17 cellular contexts compared by ENCODE assay signal in the genomic region with DNA sequence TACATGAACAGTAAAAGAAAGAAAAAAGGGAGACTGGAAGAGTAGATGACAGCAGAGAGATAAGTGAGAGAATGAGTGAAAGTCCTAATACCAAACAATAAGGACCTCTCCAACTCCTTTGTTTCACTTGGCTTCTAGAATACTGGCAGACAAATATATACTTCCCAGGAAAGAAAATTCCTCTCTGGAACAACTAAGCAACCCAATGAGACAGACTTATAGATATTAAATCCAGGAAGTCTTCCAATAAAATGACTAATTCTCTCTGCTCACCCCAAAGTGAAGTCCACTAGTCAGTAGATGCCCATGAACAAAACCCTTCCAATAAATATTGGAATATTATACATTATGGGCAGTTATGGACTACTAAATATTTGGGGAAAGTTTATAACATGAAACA.
DNase-seq lines count a peak whose midpoint lies in the region; ATAC-seq, FAIRE-seq and TF ChIP-seq lines count a peak whose summit lies in the region.
"Had no signal": no experiment of that assay in that cellular context is flagged by ENCODE, and none has a peak within 500 bp of the region (broad histone marks: within the 10 kb centered on the region; RNA-seq: fewer than 3 reads in every experiment).

No MANE protein-coding gene starts in this region.

- peak overlapping the region; percentile 3; the same call in 1 of the 3 replicates for H3K4me3 ChIP-seq in A549
- H3K4me3 ChIP-seq in GM23248, result no peak overlapping the region
- H3K4me3 ChIP-seq in astrocyte (ENCODE audit: insufficient read depth, low read depth, low read length), result no peak overlapping the region
- H3K4me3 ChIP-seq: BLaER1 had no signal

- in situ Hi-C loops in GM23248 (cut with MboI), result no loop called here

- peaks cover 12% of the 10 kb centered on the region for H3K36me3 Mint-ChIP-seq in astrocyte (ENCODE audit: low read depth, unreplicated experiment)
- H3K36me3 Mint-ChIP-seq: CD8-positive, alpha-beta T cell had no signal

- no peak overlapping the region for H2AFZ ChIP-seq in GM23248
- H2AFZ ChIP-seq in astrocyte (ENCODE audit: low read depth, low read length), result no peak overlapping the region

- peaks cover 48% of the 10 kb centered on the region for H3K79me2 ChIP-seq in GM23248 (ENCODE audit: insufficient read depth)
- peaks cover 78% of the 10 kb centered on the region for H3K79me2 ChIP-seq in astrocyte (ENCODE audit: insufficient read depth, low read length)

- H3K4me2 ChIP-seq in A549, result peak overlapping the region; percentile 73
- H3K4me2 ChIP-seq in GM23248 (ENCODE audit: unreplicated experiment), result no peak overlapping the region
- H3K4me2 ChIP-seq in astrocyte (ENCODE audit: low read length), result no peak overlapping the region
- H3K4me2 ChIP-seq: BLaER1, SK-N-SH had no signal

- no peaks in the 10 kb centered on the region for H3K9me2 ChIP-seq in GM23248 (ENCODE audit: insufficient read depth)
- H3K9me2 ChIP-seq: SK-N-SH had no signal

- H3K27me3 ChIP-seq in GM23248 (replicated peaks; ENCODE audit: insufficient read depth), result no peaks in the 10 kb centered on the region
- no peaks in the 10 kb centered on the region for H3K27me3 ChIP-seq in astrocyte (ENCODE audit: insufficient read depth, low read length)
- H3K27me3 ChIP-seq: BLaER1 had no signal

- DNase-seq in A549 (ENCODE audit: low read depth in 1 of 2, low spot score in 1 of 2), result no peak
- peak; percentile 51 for DNase-seq in GM23248
- peak; percentile 67 for DNase-seq in astrocyte (ENCODE audit: low read depth)
- DNase-seq in fibroblast of peridontal ligament (ENCODE audit: extremely low read depth), result peak; percentile 57
- no peak for DNase-seq in 8988T
- DNase-seq in SK-N-DZ (ENCODE audit: low spot score), result no peak
- DNase-seq: CD8-positive, alpha-beta T cell; GOT3; NCI-H1105; NCI-H2081 treated with DMSO at 0.1 percent for 48 hours; NK-92 treated with Interleukin-12 subunit alpha and Interleukin-12 subunit beta, amount 100 ng/mL, for 24 hours; SHP77; SK-N-SH had no signal

- peaks cover 4% of the 10 kb centered on the region for H3K4me1 Mint-ChIP-seq in astrocyte (ENCODE audit: low read depth, unreplicated experiment)

- no peak overlapping the region for H3K27ac Mint-ChIP-seq in astrocyte (ENCODE audit: unreplicated experiment)
- H3K27ac Mint-ChIP-seq: CD8-positive, alpha-beta T cell had no signal

- peak overlapping the region; percentile 72 to 74 for H3K27ac ChIP-seq in A549
- H3K27ac ChIP-seq in GM23248, result no peak overlapping the region
- no peak overlapping the region for H3K27ac ChIP-seq in astrocyte (ENCODE audit: low read depth, low read length)
- H3K27ac ChIP-seq: 22Rv1, BLaER1 had no signal

- TF ChIP-seq RAD21 in A549 (conservative IDR thresholded peaks at IDR 0.05 in 1 of 2, IDR thresholded peaks at IDR 0.05 in 1 of 2), result no peak

- FAIRE-seq in A549 (lab: Jason Lieb, UNC), result peak; percentile 61
- FAIRE-seq in astrocyte (lab: Jason Lieb, UNC), result no peak

- TF ChIP-seq CTCF in A549 (IDR thresholded peaks at IDR 0.05) (no peak), astrocyte (IDR thresholded peaks at IDR 0.05; ENCODE audit: insufficient read depth, low read depth, low read length) (no peak)

- no peaks in the 10 kb centered on the region for H3K9me3 Mint-ChIP-seq in astrocyte (ENCODE audit: unreplicated experiment)
- H3K9me3 Mint-ChIP-seq: CD8-positive, alpha-beta T cell had no signal

- CTCF ChIA-PET in A549 (lab: Yijun Ruan, JAX), result interaction anchor here (0.7 to 1.5 kb wide), 2 partner anchors 9 to 104 kb away, joined by 3 to 4 read pairs; no protein-coding TSS in a partner anchor

- H3K9me3 ChIP-seq in A549 (no peaks in the 10 kb centered on the region), GM23248 (ENCODE audit: low read depth) (no peaks in the 10 kb centered on the region), astrocyte (ENCODE audit: insufficient read depth, low read depth, low read length) (no peaks in the 10 kb centered on the region)
- H3K9me3 ChIP-seq: BLaER1, SK-N-SH had no signal

- POLR2A ChIA-PET in A549 (lab: Yijun Ruan, JAX), result no interaction called here

- H3K4me1 ChIP-seq in A549, result peaks cover 74% of the 10 kb centered on the region
- H3K4me1 ChIP-seq in GM23248 (ENCODE audit: insufficient read depth), result peaks cover 1% of the 10 kb centered on the region; the same call in 1 of the 2 replicates
- peaks cover 1% of the 10 kb centered on the region for H3K4me1 ChIP-seq in astrocyte (ENCODE audit: insufficient read depth, low read length)
- H3K4me1 ChIP-seq: BLaER1 had no signal

- H3K36me3 ChIP-seq in GM23248 (ENCODE audit: low read depth) (no peaks in the 10 kb centered on the region), astrocyte (ENCODE audit: insufficient read depth, low read length) (no peaks in the 10 kb centered on the region)
- H3K36me3 ChIP-seq: BLaER1 had no signal

- no peak overlapping the region for H3K9ac ChIP-seq in GM23248
- H3K9ac ChIP-seq in astrocyte (ENCODE audit: low read length), result no peak overlapping the region
- H3K9ac ChIP-seq: BLaER1, SK-N-SH had no signal

- no peaks in the 10 kb centered on the region for H4K20me1 ChIP-seq in GM23248 (ENCODE audit: insufficient read depth)
- H4K20me1 ChIP-seq in astrocyte (ENCODE audit: insufficient read depth, low read length), result peaks cover 24% of the 10 kb centered on the region
- H4K20me1 ChIP-seq: BLaER1 had no signal

- no peak for TF ChIP-seq POLR2A in A549 (IDR thresholded peaks at IDR 0.05; ENCODE audit: low read length)

- ATAC-seq in A549 (peak in 1 of 2 experiments; percentile 17; a peak in 3 of 6 replicates), GM19351 (IDR thresholded peaks at IDR 0.05; ENCODE audit: unreplicated experiment) (no peak), GM18511 (IDR thresholded peaks at IDR 0.05; ENCODE audit: unreplicated experiment) (no peak)
- ATAC-seq: CD8-positive, alpha-beta T cell had no signal

- no peak for TF ChIP-seq EP300 in A549 (IDR thresholded peaks at IDR 0.05)

- H3F3A ChIP-seq in GM23248 (ENCODE audit: insufficient read depth), result no peaks in the 10 kb centered on the region

- no peaks in the 10 kb centered on the region for H3K27me3 Mint-ChIP-seq in astrocyte (ENCODE audit: low read depth, unreplicated experiment)

- H3K4me3 Mint-ChIP-seq in astrocyte (ENCODE audit: unreplicated experiment), result no peak overlapping the region
- H3K4me3 Mint-ChIP-seq: CD8-positive, alpha-beta T cell had no signal

TF ChIP-seq in A549, 52 proteins besides CTCF, POLR2A, EP300 and RAD21:
- no peak for TF ChIP-seq CBX8 (IDR thresholded peaks at IDR 0.05)
- TF ChIP-seq, protein P1, sequence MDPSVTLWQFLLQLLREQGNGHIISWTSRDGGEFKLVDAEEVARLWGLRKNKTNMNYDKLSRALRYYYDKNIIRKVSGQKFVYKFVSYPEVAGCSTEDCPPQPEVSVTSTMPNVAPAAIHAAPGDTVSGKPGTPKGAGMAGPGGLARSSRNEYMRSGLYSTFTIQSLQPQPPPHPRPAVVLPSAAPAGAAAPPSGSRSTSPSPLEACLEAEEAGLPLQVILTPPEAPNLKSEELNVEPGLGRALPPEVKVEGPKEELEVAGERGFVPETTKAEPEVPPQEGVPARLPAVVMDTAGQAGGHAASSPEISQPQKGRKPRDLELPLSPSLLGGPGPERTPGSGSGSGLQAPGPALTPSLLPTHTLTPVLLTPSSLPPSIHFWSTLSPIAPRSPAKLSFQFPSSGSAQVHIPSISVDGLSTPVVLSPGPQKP (IDR thresholded peaks at IDR 0.05; ENCODE audit: low read depth, low read length), result no peak
- TF ChIP-seq SMC3 (IDR thresholded peaks at IDR 0.05), result no peak
- TF ChIP-seq, protein P2, sequence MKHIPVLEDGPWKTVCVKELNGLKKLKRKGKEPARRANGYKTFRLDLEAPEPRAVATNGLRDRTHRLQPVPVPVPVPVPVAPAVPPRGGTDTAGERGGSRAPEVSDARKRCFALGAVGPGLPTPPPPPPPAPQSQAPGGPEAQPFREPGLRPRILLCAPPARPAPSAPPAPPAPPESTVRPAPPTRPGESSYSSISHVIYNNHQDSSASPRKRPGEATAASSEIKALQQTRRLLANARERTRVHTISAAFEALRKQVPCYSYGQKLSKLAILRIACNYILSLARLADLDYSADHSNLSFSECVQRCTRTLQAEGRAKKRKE (CRISPR knock-in tag; IDR thresholded peaks at IDR 0.05; ENCODE audit: low read depth), result no peak
- no peak for TF ChIP-seq EHMT2 (IDR thresholded peaks at IDR 0.05; ENCODE audit: low read depth)
- TF ChIP-seq, protein P3, sequence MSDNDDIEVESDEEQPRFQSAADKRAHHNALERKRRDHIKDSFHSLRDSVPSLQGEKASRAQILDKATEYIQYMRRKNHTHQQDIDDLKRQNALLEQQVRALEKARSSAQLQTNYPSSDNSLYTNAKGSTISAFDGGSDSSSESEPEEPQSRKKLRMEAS (IDR thresholded peaks at IDR 0.05), result no peak
- TF ChIP-seq ZNF302 (CRISPR knock-in tag; IDR thresholded peaks at IDR 0.05), result no peak
- no peak for TF ChIP-seq HOXA7 (CRISPR knock-in tag; IDR thresholded peaks at IDR 0.05)
- TF ChIP-seq HEYL (CRISPR knock-in tag; IDR thresholded peaks at IDR 0.05), result no peak
- TF ChIP-seq ESRRA (IDR thresholded peaks at IDR 0.05; ENCODE audit: borderline replicate concordance, low read length), result no peak
- TF ChIP-seq, protein P4, sequence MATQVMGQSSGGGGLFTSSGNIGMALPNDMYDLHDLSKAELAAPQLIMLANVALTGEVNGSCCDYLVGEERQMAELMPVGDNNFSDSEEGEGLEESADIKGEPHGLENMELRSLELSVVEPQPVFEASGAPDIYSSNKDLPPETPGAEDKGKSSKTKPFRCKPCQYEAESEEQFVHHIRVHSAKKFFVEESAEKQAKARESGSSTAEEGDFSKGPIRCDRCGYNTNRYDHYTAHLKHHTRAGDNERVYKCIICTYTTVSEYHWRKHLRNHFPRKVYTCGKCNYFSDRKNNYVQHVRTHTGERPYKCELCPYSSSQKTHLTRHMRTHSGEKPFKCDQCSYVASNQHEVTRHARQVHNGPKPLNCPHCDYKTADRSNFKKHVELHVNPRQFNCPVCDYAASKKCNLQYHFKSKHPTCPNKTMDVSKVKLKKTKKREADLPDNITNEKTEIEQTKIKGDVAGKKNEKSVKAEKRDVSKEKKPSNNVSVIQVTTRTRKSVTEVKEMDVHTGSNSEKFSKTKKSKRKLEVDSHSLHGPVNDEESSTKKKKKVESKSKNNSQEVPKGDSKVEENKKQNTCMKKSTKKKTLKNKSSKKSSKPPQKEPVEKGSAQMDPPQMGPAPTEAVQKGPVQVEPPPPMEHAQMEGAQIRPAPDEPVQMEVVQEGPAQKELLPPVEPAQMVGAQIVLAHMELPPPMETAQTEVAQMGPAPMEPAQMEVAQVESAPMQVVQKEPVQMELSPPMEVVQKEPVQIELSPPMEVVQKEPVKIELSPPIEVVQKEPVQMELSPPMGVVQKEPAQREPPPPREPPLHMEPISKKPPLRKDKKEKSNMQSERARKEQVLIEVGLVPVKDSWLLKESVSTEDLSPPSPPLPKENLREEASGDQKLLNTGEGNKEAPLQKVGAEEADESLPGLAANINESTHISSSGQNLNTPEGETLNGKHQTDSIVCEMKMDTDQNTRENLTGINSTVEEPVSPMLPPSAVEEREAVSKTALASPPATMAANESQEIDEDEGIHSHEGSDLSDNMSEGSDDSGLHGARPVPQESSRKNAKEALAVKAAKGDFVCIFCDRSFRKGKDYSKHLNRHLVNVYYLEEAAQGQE (IDR thresholded peaks at IDR 0.05), result no peak
- no peak for TF ChIP-seq FOSB (CRISPR knock-in tag; IDR thresholded peaks at IDR 0.05)

Comparison
In these comparisons a context has a peak if more than half of its experiments do, and no peak if none do; other contexts are left out.
1. DNase-seq: peak in GM23248 (single experiment), astrocyte (single experiment) and fibroblast of peridontal ligament (single experiment); none in A549 (0 of 2), 8988T (single experiment) and SK-N-DZ (single experiment).
2. H3K27ac ChIP-seq: peak in A549 (2 of 2); none in GM23248 (single experiment) and astrocyte (single experiment).